In genomic region chr17:1764274-1764673, GRCh38 we compare ENCODE assay signal across 1 cellular context.
TF ChIP-seq lines count a peak whose summit lies in the region.

No MANE protein-coding gene starts in this region.

TF ChIP-seq in H1, 55 proteins besides CTCF, POLR2A, EP300 and RAD21:
- TF ChIP-seq E2F6 (IDR thresholded peaks at IDR 0.05) (no peak), CHD2 (IDR thresholded peaks at IDR 0.05; ENCODE audit: low read length) (no peak), YY1 (IDR thresholded peaks at IDR 0.05; ENCODE audit: low read depth, low read length) (no peak)
